In genomic region chr20:46030290-46031013, GRCh38 we compare ENCODE assay signal across 16 cellular contexts. TPM values are rescaled to one million over a fixed set of nuclear protein-coding genes. Genes with fewer than 3 reads are reported as not detected.
"Had no signal": no experiment of that assay in that cellular context is flagged by ENCODE, and none has a peak within 500 bp of the region (broad histone marks: within the 10 kb centered on the region; RNA-seq: fewer than 3 reads in every experiment).

No MANE protein-coding gene starts in this region.

- DNase-seq: activated B cell treated with CpG ODN at 0.5 μM for 24 hours; activated CD4-positive, alpha-beta T cell treated with anti-CD3 and anti-CD28 coated beads, Interleukin-2, amount 50 U/mL, for 1 hour; activated naive CD4-positive, alpha-beta T cell treated with anti-CD3 and anti-CD28 coated beads, Interleukin-2, amount 10 ng/mL, durations not matched to agents 7 days and 5 days; central memory CD4-positive, alpha-beta T cell; cortex of kidney; effector memory CD8-positive, alpha-beta T cell; sigmoid colon; stimulated activated CD4-positive, alpha-beta T cell treated with anti-CD3 and anti-CD28 coated beads, Interleukin-2, amount 100 ng/mL, for 24 hours; stimulated activated naive CD4-positive, alpha-beta T cell; T-helper 17 cell had no signal

- H3K4me1 ChIP-seq: prostate gland had no signal

- H3K4me3 ChIP-seq: prostate gland, sigmoid colon had no signal

- H3K27ac ChIP-seq: neutrophil, prostate gland, sigmoid colon had no signal

- H3K36me3 ChIP-seq: neutrophil, prostate gland, sigmoid colon had no signal

- ATAC-seq: effector memory CD8-positive, alpha-beta T cell; T-helper 17 cell had no signal

- H3K9me3 ChIP-seq: neutrophil, prostate gland, sigmoid colon had no signal

RNA-seq across cellular contexts. Expression of gene SLC12A5, which starts 1.4 kb away (rescaled TPM):
- total RNA-seq: activated B cell treated with CpG ODN at 0.5 μM for 24 hours; activated CD8-positive, alpha-beta memory T cell treated with anti-CD3 and anti-CD28 coated beads for 36 hours; epithelial cell of proximal tubule; lower leg skin; T-helper 17 cell had no signal

RNA-seq across cellular contexts. Expression of gene MMP9, which starts 21.7 kb away (rescaled TPM):
- total RNA-seq: activated CD8-positive, alpha-beta memory T cell treated with anti-CD3 and anti-CD28 coated beads for 36 hours; activated T-helper 2 cell treated with anti-CD3 and anti-CD28 coated beads, Interferon-gamma antibody, Interleukin-2, Interleukin-4, amounts not matched to agents 10 μg/mL and 5 μg/mL and 100 μg/mL, durations not matched to agents 14 hours and 24 hours and 36 hours had no signal
